ENCODE assay signal across 8 cellular contexts in the genomic region with DNA sequence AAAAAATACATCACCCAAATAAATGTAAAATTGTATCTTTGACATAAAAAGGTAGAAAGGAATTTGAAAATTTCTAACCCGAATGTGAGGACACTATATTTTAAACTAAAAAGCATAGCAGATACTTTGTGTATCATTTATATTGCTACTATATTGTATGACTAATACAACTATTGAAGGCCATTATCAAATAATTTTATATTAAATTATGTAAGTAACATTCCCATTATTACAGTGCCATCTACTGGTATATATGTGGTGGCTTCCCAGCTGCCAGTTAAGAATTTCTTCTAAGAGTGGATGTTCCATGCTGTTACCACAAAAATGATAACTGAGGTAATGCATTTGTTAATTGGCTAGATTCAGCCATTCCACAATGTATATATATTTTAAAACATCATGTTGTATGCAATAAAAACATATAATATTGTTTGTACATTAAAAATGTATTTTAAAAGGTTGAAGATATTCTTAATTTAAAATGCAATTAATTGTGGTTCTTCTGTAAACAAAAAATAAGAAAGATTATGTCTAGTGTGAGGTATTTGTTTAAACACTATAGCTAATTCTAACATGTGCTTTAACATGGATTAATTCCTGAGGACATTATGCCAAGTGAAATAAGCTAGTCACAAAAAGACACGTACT.
DNase-seq lines count a peak whose midpoint lies in the region; ATAC-seq and TF ChIP-seq lines count a peak whose summit lies in the region.

No MANE protein-coding gene starts in this region.

- no peak overlapping the region for H3K9ac ChIP-seq in GM23248

- H3K4me2 ChIP-seq in GM23248 (ENCODE audit: unreplicated experiment), result no peak overlapping the region

- DNase-seq in ACHN (peak; percentile 51), GM23248 (peak; percentile 78), RWPE1 (ENCODE audit: low spot score) (peak; percentile 45), fibroblast of peridontal ligament (ENCODE audit: extremely low read depth) (peak; percentile 69), smooth muscle cell of the brain vasculature (ENCODE audit: low read depth, low spot score) (peak; percentile 10), epidermal melanocyte (ENCODE audit: insufficient read length, low spot score) (no peak)

- no peak overlapping the region for H3K4me3 ChIP-seq in GM23248

- ATAC-seq in HG02884 (IDR thresholded peaks at IDR 0.05; ENCODE audit: unreplicated experiment), result no peak
- no peak for ATAC-seq in HG03097 (IDR thresholded peaks at IDR 0.05; ENCODE audit: low FRiP score, unreplicated experiment)

- H2AFZ ChIP-seq in GM23248, result no peak overlapping the region

- no peaks in the 10 kb centered on the region for H3K9me3 ChIP-seq in GM23248 (ENCODE audit: low read depth)

- no peaks in the 10 kb centered on the region for H3K27me3 ChIP-seq in GM23248 (replicated peaks; ENCODE audit: insufficient read depth)

- H3K36me3 ChIP-seq in GM23248 (ENCODE audit: low read depth), result no peaks in the 10 kb centered on the region

- H3K9me2 ChIP-seq in GM23248 (ENCODE audit: insufficient read depth), result no peaks in the 10 kb centered on the region

- H3K27ac ChIP-seq in GM23248, result no peak overlapping the region
- H3K27ac ChIP-seq in RWPE1, result no peak overlapping the region

- in situ Hi-C loops in ACHN (cut with HindIII; ENCODE audit: low pct_ligation_motif_present, low pct_unique_long_range_greater_than_20kb, low sequenced_read_pairs), result no loop called here
- in situ Hi-C loops in GM23248 (cut with MboI), result loop anchor here (10.0 kb wide), 1 partner anchor 543 kb away; the partner anchor contains the start of gene SEC24B

- POLR2A ChIA-PET in RWPE1 (lab: Yijun Ruan, JAX; ENCODE audit: low non-redundant PET), result no interaction called here

- 90 to 93% methylated on average over 2 of the region's 2 CpGs for WGBS in GM23248 (ENCODE audit: low coverage in 1 of 2, low lambda C conversion rate in 2 of 2, missing lambda C conversion rate in 2 of 2), 2 experiments

- peaks cover 17% of the 10 kb centered on the region for H3K4me1 ChIP-seq in GM23248 (ENCODE audit: insufficient read depth)

- no peaks in the 10 kb centered on the region for H3K79me2 ChIP-seq in GM23248 (ENCODE audit: insufficient read depth)

- CTCF ChIA-PET in RWPE1 (lab: Yijun Ruan, JAX), result interaction anchor here (0.5 to 0.6 kb wide), 3 partner anchors 152 to 639 kb away, joined by 3 to 5 read pairs (median 4); no protein-coding TSS in a partner anchor

- no peaks in the 10 kb centered on the region for H4K20me1 ChIP-seq in GM23248 (ENCODE audit: insufficient read depth)

- H3F3A ChIP-seq in GM23248 (ENCODE audit: insufficient read depth), result peaks cover 18% of the 10 kb centered on the region; the same call in 1 of the 2 replicates

- peak; percentile 74 for TF ChIP-seq CTCF in RWPE1 (conservative IDR thresholded peaks at IDR 0.05; ENCODE audit: low read depth)
